Comparison of ENCODE assay signal across 8 cellular contexts in genomic region chr14:88551936-88552565, GRCh38. TPM values are rescaled to one million over a fixed set of nuclear protein-coding genes. Genes with fewer than 3 reads are reported as not detected.
DNase-seq lines count a peak whose midpoint lies in the region; ATAC-seq and TF ChIP-seq lines count a peak whose summit lies in the region.

No MANE protein-coding gene starts in this region.

- H3K4me1 ChIP-seq in iPS-20b (ENCODE audit: insufficient read depth, low read length) (peaks cover 16% of the 10 kb centered on the region), gastrocnemius medialis (peaks cover 24 to 35% of the 10 kb centered on the region in 2 donors)

- intact Hi-C loops in gastrocnemius medialis (cut with DNase I; ENCODE audit: low total_unique reads) = loop anchor here (5.0 to 10.0 kb wide), 4 partner anchors 167 to 1705 kb away; partner anchors contain the start of genes EFCAB11, GALC, PSMC1 and SPATA7

- H3K9me3 ChIP-seq in iPS-20b (ENCODE audit: insufficient read depth, low read depth, low read length) (no peaks in the 10 kb centered on the region), gastrocnemius medialis (no peaks in the 10 kb centered on the region)

- peaks cover 27% of the 10 kb centered on the region for H3K36me3 ChIP-seq in iPS-20b (ENCODE audit: insufficient read depth, low read depth, low read length)
- H3K36me3 ChIP-seq in gastrocnemius medialis = peaks cover 0 to 18% of the 10 kb centered on the region in 2 donors

- in situ Hi-C loops in astrocyte of the cerebellum (cut with HindIII; ENCODE audit: low sequenced_read_pairs) = loop anchor here (5.0 kb wide), 1 partner anchor 40 kb away; no protein-coding TSS in a partner anchor
- in situ Hi-C loops in gastrocnemius medialis (cut with MboI; ENCODE audit: low sequenced_read_pairs in 4 of 4) = loop anchor here in 2 of 4 donors (10.0 to 25.0 kb wide), 2 partner anchors 57 to 1835 kb away; partner anchors contain the start of gene CALM1 (in 1 of the 2)

- TF ChIP-seq CTCF in astrocyte of the cerebellum (IDR thresholded peaks at IDR 0.05; ENCODE audit: low read depth, low read length, missing control alignments) = no peak
- no peak for TF ChIP-seq CTCF in gastrocnemius medialis (IDR thresholded peaks at IDR 0.05 in 4 of 5, conservative IDR thresholded peaks at IDR 0.05 in 1 of 5)

- peak overlapping the region; percentile 55 for H3K4me3 ChIP-seq in astrocyte of the cerebellum (ENCODE audit: low read depth, low read length)
- peak overlapping the region; percentile 61; the same call in 1 of the 2 replicates for H3K4me3 ChIP-seq in iPS-20b (ENCODE audit: low read length)
- H3K4me3 ChIP-seq in gastrocnemius medialis = peak overlapping the region; percentile 74 to 82 (median 77)

- no peak for TF ChIP-seq POLR2A in gastrocnemius medialis (IDR thresholded peaks at IDR 0.05)

- peak; percentile 4 to 9 for ATAC-seq in gastrocnemius medialis
- no peak for ATAC-seq in GM18502 (IDR thresholded peaks at IDR 0.05; ENCODE audit: poor library complexity, unreplicated experiment)

- peaks cover 8% of the 10 kb centered on the region; the same call in 1 of the 2 replicates for H3K27me3 ChIP-seq in iPS-20b (ENCODE audit: insufficient read depth, low read length)
- no peaks in the 10 kb centered on the region for H3K27me3 ChIP-seq in gastrocnemius medialis

- DNase-seq in DMS53 (lab: John Stamatoyannopoulos, UW) (peak; percentile 47), DMS53 treated with DMSO at 0.1 percent for 48 hours (lab: John Stamatoyannopoulos, UW; ENCODE audit: unreplicated experiment) (no peak), astrocyte of the cerebellum (ENCODE audit: low read depth) (no peak), gastrocnemius medialis (peak in 1 of 2 donors; percentile 16), SK-N-DZ (ENCODE audit: low spot score) (no peak), DMS79 (lab: John Stamatoyannopoulos, UW) (no peak)

- peak overlapping the region; percentile 38; the same call in 1 of the 2 replicates for H3K9ac ChIP-seq in iPS-20b (ENCODE audit: low read depth, low read length)

- H3K27ac ChIP-seq in iPS-20b (ENCODE audit: low read length) (peak overlapping the region; percentile 12), gastrocnemius medialis (peak overlapping the region; percentile 79 to 94 (median 84))

RNA-seq across cellular contexts. Expression of gene PTPN21, which starts 2.8 kb away (rescaled TPM):
- 10 to 100 TPM in 2 of 4 donors, 1 to 10 TPM in 2; 5.6 to 11.1 (median 8.6) TPM for total RNA-seq in gastrocnemius medialis
- 1.3 TPM in 2 replicates for polyA plus RNA-seq in SK-N-DZ (2014; cell fraction: cytosol; rRNA removed)
- 2.9 and 5.0 TPM in 2 replicates for polyA plus RNA-seq in SK-N-DZ (2014; cell fraction: nucleus; rRNA removed)

RNA-seq across cellular contexts. Expression of gene ZC3H14, which starts 10.8 kb away (rescaled TPM):
- 10 to 100 TPM; 34.0 to 49.5 (median 42.4) TPM for total RNA-seq in gastrocnemius medialis
- 48.5 and 59.8 TPM in 2 replicates for polyA plus RNA-seq in SK-N-DZ (2014; cell fraction: cytosol; rRNA removed)
- 49.9 and 65.8 TPM in 2 replicates for polyA plus RNA-seq in SK-N-DZ (2014; cell fraction: nucleus; rRNA removed)
